Comparison of ENCODE assay signal across 8 cellular contexts in genomic region chr1:225777583-225778411, GRCh38. TPM values are rescaled to one million over a fixed set of nuclear protein-coding genes. Genes with fewer than 3 reads are reported as not detected.
A peak's percentile ranks its signal among the peaks of the same experiment; 100 is the strongest.
DNase-seq lines count a peak whose midpoint lies in the region; TF ChIP-seq lines count a peak whose summit lies in the region.

Gene SRP9, plus strand, starts transcription at chr1:225777826. Its CDS starts 115 bp downstream, at chr1:225777941.

- H3K9ac ChIP-seq in Loucy (ENCODE audit: low read depth, low read length, poor library complexity, severe bottlenecking) = peak within 1 kb of the TSS; percentile 96

- TF ChIP-seq POLR2A in Raji (IDR thresholded peaks at IDR 0.05; ENCODE audit: insufficient read depth, low read depth, low read length) (peak; percentile 78), stomach (IDR thresholded peaks at IDR 0.05) (peak in 2 of 4 donors; percentile 39 to 56)

- H3K4me2 ChIP-seq in Loucy (ENCODE audit: low read depth, low read length, poor library complexity, severe bottlenecking) = peak within 1 kb of the TSS; percentile 93

- H3K27ac ChIP-seq in stomach = peak within 1 kb of the TSS; percentile 91 to 97 (median 93)

- DNase-seq in G401 (ENCODE audit: low spot score) (peak; percentile 97), H7 (peak; percentile 97), fibroblast of the conjunctiva (ENCODE audit: low read depth) (peak; percentile 96), nephron progenitor cell (peak; percentile 99), stomach (peak; percentile 99)
- peak; percentile 99 for DNase-seq in activated effector memory CD4-positive, alpha-beta T cell treated with Interleukin-2 at 50 U/mL for 16 hours

- peaks cover 33% of the 10 kb centered on the region for H3K36me3 Mint-ChIP-seq in nephron progenitor cell (ENCODE audit: low read depth)

- H3K36me3 ChIP-seq in H7 (replicated peaks; ENCODE audit: control insufficient read depth, insufficient read depth, low read length) (no peaks in the 10 kb centered on the region), Loucy (ENCODE audit: insufficient read depth, low read length) (0 out of 2 replicates have a peak, but pooled peaks cover under 1% of the 10 kb centered on the region), stomach (peaks cover 0 to 9% (median 5%) of the 10 kb centered on the region in 4 donors)

- intact Hi-C loops in stomach (cut with DNase I; ENCODE audit: low total_unique reads) = loop anchor here (10.0 kb wide), 1 partner anchor 303 kb away; no protein-coding TSS in a partner anchor

- 0 to 1% (median 0%) methylated on average over 36 to 48 of the region's 48 CpGs for WGBS in stomach, 5 donors

- H3K4me3 ChIP-seq in H7 (ENCODE audit: insufficient read depth, low read depth, low read length) = peak within 1 kb of the TSS; percentile 82
- H3K4me3 ChIP-seq in Loucy (ENCODE audit: low read length, poor library complexity, severe bottlenecking) = peak within 1 kb of the TSS; percentile 89
- peak within 1 kb of the TSS; percentile 63 to 78 (median 68) for H3K4me3 ChIP-seq in stomach

- H3K4me3 Mint-ChIP-seq in nephron progenitor cell = no peak within 1 kb of the TSS

- peaks cover 68% of the 10 kb centered on the region for H3K79me2 ChIP-seq in Loucy (ENCODE audit: insufficient read depth, low read length)

- peaks cover 47% of the 10 kb centered on the region for H3K4me1 ChIP-seq in Loucy (ENCODE audit: insufficient read depth, low read length, poor library complexity, severe bottlenecking)
- H3K4me1 ChIP-seq in stomach = peaks cover 26 to 88% (median 59%) of the 10 kb centered on the region in 4 donors

- peaks cover 3% of the 10 kb centered on the region for H3K27me3 Mint-ChIP-seq in nephron progenitor cell (ENCODE audit: low read depth, poor library complexity)

- no peaks in the 10 kb centered on the region for H3K9me2 ChIP-seq in Loucy (replicated peaks; ENCODE audit: low read depth, low read length)

- no peak within 1 kb of the TSS for H3K27ac Mint-ChIP-seq in nephron progenitor cell

- no peaks in the 10 kb centered on the region for H3K9me3 ChIP-seq in Loucy (ENCODE audit: insufficient read depth, low read depth, low read length)
- no peaks in the 10 kb centered on the region for H3K9me3 ChIP-seq in stomach

- peaks cover 2% of the 10 kb centered on the region; the same call in 1 of the 2 replicates for H3F3A ChIP-seq in Loucy (ENCODE audit: low read depth)

- H3K27me3 ChIP-seq in H7 (ENCODE audit: control insufficient read depth, insufficient read depth, low read length) = no peaks in the 10 kb centered on the region
- no peaks in the 10 kb centered on the region for H3K27me3 ChIP-seq in Loucy (ENCODE audit: insufficient read depth, low read length, poor library complexity, severe bottlenecking)
- H3K27me3 ChIP-seq in stomach = no peaks in the 10 kb centered on the region

- in situ Hi-C loops in G401 (cut with HindIII; ENCODE audit: low sequenced_read_pairs) = no loop called here

- no peaks in the 10 kb centered on the region for H3K9me3 Mint-ChIP-seq in nephron progenitor cell

- peak within 1 kb of the TSS; percentile 86 for H2AFZ ChIP-seq in Loucy (ENCODE audit: low read length)

- TF ChIP-seq EP300 in stomach (IDR thresholded peaks at IDR 0.05) = no peak

- H3K4me1 Mint-ChIP-seq in nephron progenitor cell = peaks cover 56% of the 10 kb centered on the region

- TF ChIP-seq CTCF in Loucy (conservative IDR thresholded peaks at IDR 0.05; ENCODE audit: low read length) (peak; percentile 80), nephron progenitor cell (IDR thresholded peaks at IDR 0.05) (peak; percentile 74), stomach (IDR thresholded peaks at IDR 0.05) (peak in 6 of 7 experiments; percentile 13 to 95 (median 82))

- peaks cover 45% of the 10 kb centered on the region for H4K20me1 ChIP-seq in Loucy (ENCODE audit: insufficient read depth, low read length, poor library complexity, severe bottlenecking)

RNA-seq across cellular contexts. Expression of gene SRP9, which starts in this region (rescaled TPM):
- total RNA-seq in G401 (2014; rRNA removed; shearing (Covaris generic)) = 452 and 552 TPM in 2 replicates
- total RNA-seq in H7 (2014; rRNA removed; shearing (Covaris generic)) = 647 and 743 TPM in 2 replicates
- total RNA-seq in stomach = 100 to 1,000 TPM in 4 of 5 donors, 10 to 100 TPM in 1; 68.9 to 269 (median 130) TPM
- 100 to 1,000 TPM; 169 to 289 (median 267) TPM for polyA plus RNA-seq in stomach

Comparison
In these comparisons a context has a peak if more than half of its experiments do, and no peak if none do; other contexts are left out.
1. Peak in every context shown above with its lines: DNase-seq, H3K4me3 ChIP-seq and H3K27ac ChIP-seq.